In genomic region chr11:99160447-99160846, GRCh38 we compare ENCODE assay signal across 17 cellular contexts.
A peak's percentile ranks its signal among the peaks of the same experiment; 100 is the strongest.
DNase-seq lines count a peak whose midpoint lies in the region; ATAC-seq and TF ChIP-seq lines count a peak whose summit lies in the region.
"Had no signal": no experiment of that assay in that cellular context is flagged by ENCODE, and none has a peak within 500 bp of the region (broad histone marks: within the 10 kb centered on the region; RNA-seq: fewer than 3 reads in every experiment).

No MANE protein-coding gene starts in this region.

- ATAC-seq in GM18868 (IDR thresholded peaks at IDR 0.05; ENCODE audit: unreplicated experiment) = no peak
- ATAC-seq in HG02870 (IDR thresholded peaks at IDR 0.05; ENCODE audit: unreplicated experiment) = no peak
- ATAC-seq in GM18520 (IDR thresholded peaks at IDR 0.05; ENCODE audit: unreplicated experiment) = no peak

- in situ Hi-C loops in GM13977 (cut with MboI; ENCODE audit: low pct_unique_long_range_greater_than_20kb, low sequenced_read_pairs, unreplicated experiment) = no loop called here

- no peak overlapping the region for H3K27ac ChIP-seq in C4-2B
- H3K27ac ChIP-seq: BLaER1 treated with 17β-estradiol and CSF1 and Interleukin-3, amounts not matched to agents 10 nM and 100 nM; HL-60 had no signal

- no peak overlapping the region for H3K4me3 ChIP-seq in LNCaP clone FGC (ENCODE audit: low read depth, low read length)
- H3K4me3 ChIP-seq in foreskin fibroblast (ENCODE audit: low read depth in 1 of 2, low read length in 2 of 2) = no peak overlapping the region
- H3K4me3 ChIP-seq: BLaER1 treated with 17β-estradiol and CSF1 and Interleukin-3, amounts not matched to agents 10 nM and 100 nM; HAP-1 had no signal

- no peak for DNase-seq in GM13977 (ENCODE audit: low spot score)
- no peak for DNase-seq in LNCaP clone FGC (ENCODE audit: low read depth)
- peak; percentile 4 for DNase-seq in OCI-M1 (lab: John Stamatoyannopoulos, UW)
- no peak for DNase-seq in foreskin fibroblast
- DNase-seq: 8988T; AML-193; CD4-positive, alpha-beta T cell; DMS79; IMR-90; KBM-7 had no signal

- TF ChIP-seq CTCF in C4-2B (conservative IDR thresholded peaks at IDR 0.05) = peak; percentile 21
- TF ChIP-seq CTCF in GM13977 (IDR thresholded peaks at IDR 0.05; ENCODE audit: extremely low read depth, insufficient read depth, missing control alignments) = peak; percentile 17
- peak; percentile 17; the same call in 1 of the 2 replicates for TF ChIP-seq CTCF in LNCaP clone FGC (IDR thresholded peaks at IDR 0.05; ENCODE audit: control insufficient read depth, extremely low read depth, insufficient read depth)
- no peak for TF ChIP-seq CTCF in foreskin fibroblast (IDR thresholded peaks at IDR 0.05; ENCODE audit: low read depth, low read length)
